18 cellular contexts compared by ENCODE assay signal in the genomic region with DNA sequence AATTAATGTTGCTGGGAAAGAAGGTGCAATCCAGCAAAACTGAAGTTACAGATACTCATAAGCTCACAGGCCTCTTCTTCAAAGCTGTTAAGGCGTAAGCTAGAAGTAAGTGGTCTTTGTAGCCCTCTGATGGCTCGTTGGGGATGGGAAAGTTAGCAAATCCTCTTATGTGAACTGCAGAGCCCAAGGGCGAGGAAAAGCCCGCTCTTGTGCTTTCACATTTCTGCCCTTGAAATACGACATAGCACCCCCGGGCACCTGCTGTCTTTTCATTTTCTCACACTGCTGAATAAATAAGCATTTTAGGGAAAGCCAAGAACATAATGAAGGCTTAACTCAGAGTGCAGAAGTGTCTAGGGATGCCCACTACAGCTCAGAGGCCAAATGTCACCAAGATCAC.
DNase-seq lines count a peak whose midpoint lies in the region; ATAC-seq, FAIRE-seq and TF ChIP-seq lines count a peak whose summit lies in the region.
"Had no signal": no experiment of that assay in that cellular context is flagged by ENCODE, and none has a peak within 500 bp of the region (broad histone marks: within the 10 kb centered on the region; RNA-seq: fewer than 3 reads in every experiment).

No MANE protein-coding gene starts in this region.

- H2AFZ ChIP-seq in GM23338 (0 out of 2 replicates have a peak overlapping the region, but pooled peaks have one; percentile 6), OCI-LY1 (ENCODE audit: low read length) (no peak overlapping the region), H1 (ENCODE audit: low read length) (0 out of 2 replicates have a peak overlapping the region, but pooled peaks have one; percentile 45), MM.1S (ENCODE audit: low read length) (no peak overlapping the region), OCI-LY7 (ENCODE audit: low read length) (no peak overlapping the region)

- no peak for DNase-seq in GM23338 (ENCODE audit: low spot score)
- no peak for DNase-seq in H1 (ENCODE audit: low read depth in 1 of 2, low spot score in 2 of 2)
- no peak for DNase-seq in MM.1S
- DNase-seq in activated naive CD8-positive, alpha-beta T cell treated with anti-CD3 and anti-CD28 coated beads for 36 hours, result no peak
- no peak for DNase-seq in germinal center (ENCODE audit: low spot score)
- DNase-seq in OCI-LY7 (ENCODE audit: low spot score), result no peak
- DNase-seq: BE2C; Caco-2; CD8-positive, alpha-beta T cell; DMS53; GF-D8; IMR-90 had no signal

- no peak overlapping the region for H3K4me3 Mint-ChIP-seq in GM23338
- H3K4me3 Mint-ChIP-seq in activated naive CD8-positive, alpha-beta T cell treated with anti-CD3 and anti-CD28 coated beads for 36 hours, result no peak overlapping the region
- H3K4me3 Mint-ChIP-seq: CD14-positive monocyte; CD8-positive, alpha-beta T cell had no signal

- FAIRE-seq in A204.1 (lab: Jason Lieb, UNC) (peak; percentile 65), H1 (lab: Jason Lieb, UNC) (no peak)
- FAIRE-seq: A549, H54 had no signal

- H3K79me2 ChIP-seq in GM23338 (replicated peaks; ENCODE audit: insufficient read depth), result no peaks in the 10 kb centered on the region
- H3K79me2 ChIP-seq in OCI-LY1 (ENCODE audit: insufficient read depth, low read length), result no peaks in the 10 kb centered on the region
- H3K79me2 ChIP-seq in H1 (ENCODE audit: control insufficient read depth in 1 of 2, insufficient read depth in 2 of 2, low read length in 2 of 2), result no peaks in the 10 kb centered on the region
- no peaks in the 10 kb centered on the region for H3K79me2 ChIP-seq in MM.1S (ENCODE audit: low read length)
- no peaks in the 10 kb centered on the region for H3K79me2 ChIP-seq in OCI-LY7 (ENCODE audit: insufficient read depth, low read depth, low read length)

- H3K9me3 Mint-ChIP-seq in GM23338, result peaks cover 18% of the 10 kb centered on the region
- peaks cover 5% of the 10 kb centered on the region for H3K9me3 Mint-ChIP-seq in activated naive CD8-positive, alpha-beta T cell treated with anti-CD3 and anti-CD28 coated beads for 36 hours

- no peak overlapping the region for H3K14ac ChIP-seq in H1 (ENCODE audit: insufficient read length)

- H3K27ac Mint-ChIP-seq in GM23338, result no peak overlapping the region
- no peak overlapping the region for H3K27ac Mint-ChIP-seq in activated naive CD8-positive, alpha-beta T cell treated with anti-CD3 and anti-CD28 coated beads for 36 hours
- H3K27ac Mint-ChIP-seq: CD14-positive monocyte; CD8-positive, alpha-beta T cell had no signal

- H3K79me1 ChIP-seq in H1 (ENCODE audit: low read depth, low read length), result no peaks in the 10 kb centered on the region

- H2AK5ac ChIP-seq in H1 (ENCODE audit: low read depth, low read length), result no peak overlapping the region

- no peak for ATAC-seq in GM23338
- ATAC-seq: A549; CD8-positive, alpha-beta T cell; HCT116 had no signal

- CTCF ChIA-PET in H1 (lab: Charles Lee; ENCODE audit: partially characterized antibody) (interaction anchor here (1.2 kb wide), 1 partner anchor 244 kb away, joined by 3 read pairs; no protein-coding TSS in a partner anchor), OCI-LY7 (lab: Charles Lee; ENCODE audit: unreplicated experiment) (no interaction called here)

- H4K5ac ChIP-seq in H1 (ENCODE audit: insufficient read length, low read depth, low read length), result no peak overlapping the region

- H3F3A ChIP-seq in GM23338 (replicated peaks; ENCODE audit: low read depth), result no peaks in the 10 kb centered on the region
- no peaks in the 10 kb centered on the region for H3F3A ChIP-seq in OCI-LY1 (ENCODE audit: insufficient read depth, low read length)
- no peaks in the 10 kb centered on the region; the same call in 1 of the 2 replicates for H3F3A ChIP-seq in MM.1S (ENCODE audit: insufficient read depth, low read length)

- no peak overlapping the region for H2BK15ac ChIP-seq in H1 (ENCODE audit: low read length)

- no peak overlapping the region for H3K23ac ChIP-seq in H1 (ENCODE audit: insufficient read length)

- H2BK20ac ChIP-seq in H1 (ENCODE audit: low read length), result no peak overlapping the region

- no peak for TF ChIP-seq EP300 in H1 (IDR thresholded peaks at IDR 0.05; ENCODE audit: borderline replicate concordance in 1 of 2, low read depth in 2 of 2, low read length in 2 of 2)

- no peak overlapping the region for H4K91ac ChIP-seq in H1 (replicated peaks; ENCODE audit: insufficient read length, low read length)

- TF ChIP-seq CTCF in GM23338 (conservative IDR thresholded peaks at IDR 0.05; ENCODE audit: low read depth in 2 of 2) (peak in 1 of 2 experiments; percentile 24; a peak in 2 of 4 replicates), OCI-LY1 (IDR thresholded peaks at IDR 0.05; ENCODE audit: low read length) (no peak), H1 (IDR thresholded peaks at IDR 0.05; ENCODE audit: control extremely low read depth in 1 of 3, insufficient read depth in 1 of 3, low read depth in 1 of 3, low read length in 3 of 3) (no peak), MM.1S (IDR thresholded peaks at IDR 0.05; ENCODE audit: low read length) (no peak), OCI-LY7 (conservative IDR thresholded peaks at IDR 0.05; ENCODE audit: low read length) (no peak)

- no peak overlapping the region for H2BK120ac ChIP-seq in H1 (replicated peaks; ENCODE audit: low read depth, low read length)

- POLR2A ChIA-PET in H1 (lab: Charles Lee; ENCODE audit: partially characterized antibody), result no interaction called here
- POLR2A ChIA-PET in OCI-LY7 (lab: Charles Lee), result interaction anchor here (0.6 to 1.1 kb wide), 3 partner anchors 33 to 405 kb away, joined by 3 read pairs; no protein-coding TSS in a partner anchor

- H3K56ac ChIP-seq in H1 (replicated peaks; ENCODE audit: insufficient read length, low read depth, low read length), result no peak overlapping the region

- no peak overlapping the region for H4K8ac ChIP-seq in H1 (ENCODE audit: extremely low read depth, insufficient read depth, low read length)

- H4K20me1 ChIP-seq in GM23338 (replicated peaks; ENCODE audit: insufficient read depth) (no peaks in the 10 kb centered on the region), OCI-LY1 (ENCODE audit: insufficient read depth, low read length) (no peaks in the 10 kb centered on the region), H1 (replicated peaks in 1 of 2; ENCODE audit: control insufficient read depth in 1 of 2, insufficient read depth in 2 of 2, low read length in 2 of 2) (no peaks in the 10 kb centered on the region), MM.1S (ENCODE audit: insufficient read depth, low read length) (no peaks in the 10 kb centered on the region), OCI-LY7 (ENCODE audit: insufficient read depth, low read length) (no peaks in the 10 kb centered on the region)

- H3K4me1 ChIP-seq in GM23338 (ENCODE audit: insufficient read depth) (peaks cover 11% of the 10 kb centered on the region; the same call in 1 of the 2 replicates), OCI-LY1 (ENCODE audit: insufficient read depth, low read length, severe bottlenecking) (peaks cover 37% of the 10 kb centered on the region), H1 (replicated peaks in 1 of 4; ENCODE audit: control insufficient read depth in 3 of 4, insufficient read depth in 4 of 4, low read length in 3 of 4) (peaks cover 0 to 4% (median 2%) of the 10 kb centered on the region in 4 experiments; a peak in 2 of 7 replicates), MM.1S (ENCODE audit: low read length) (no peaks in the 10 kb centered on the region), OCI-LY7 (ENCODE audit: insufficient read depth, low read length, poor library complexity, severe bottlenecking) (peaks cover 22% of the 10 kb centered on the region)
- H3K4me1 ChIP-seq: A549, BE2C had no signal

- H3K9ac ChIP-seq in OCI-LY1 (ENCODE audit: low read length) (no peak overlapping the region), H1 (replicated peaks in 1 of 4; ENCODE audit: extremely low read depth in 1 of 4, low read depth in 3 of 4, low read length in 3 of 4) (no peak overlapping the region), MM.1S (ENCODE audit: low read length) (no peak overlapping the region)

- no peak for TF ChIP-seq POLR2A in H1 (IDR thresholded peaks at IDR 0.05; ENCODE audit: control extremely low read depth in 1 of 2, low read depth in 2 of 2, low read length in 2 of 2)

- WGBS in H1 (ENCODE audit: extremely low coverage in 1 of 2, insufficient coverage in 1 of 2, insufficient read length in 1 of 2, insufficient replicate concordance in 2 of 2, low coverage in 1 of 2, low lambda C conversion rate in 2 of 2, missing lambda C conversion rate in 1 of 2), 2 experiments, result 77% methylated on average over 6 of the region's 6 CpGs; no CpG with 5 or more reads in 1 of the 2 experiments

- intact Hi-C loops in OCI-LY7 (cut with micrococcal nuclease; ENCODE audit: unreplicated experiment), result loop anchor here (5.0 to 10.0 kb wide), 2 partner anchors 310 to 413 kb away; a partner anchor contains a TSS

- BruUV-seq in OCI-LY7 (replicated peaks; lab: Mats Ljungman, UMichigan), result no TSS peak

- no peak overlapping the region for H3K27ac ChIP-seq in GM23338 (ENCODE audit: low read depth)
- peak overlapping the region; percentile 8 for H3K27ac ChIP-seq in OCI-LY1 (ENCODE audit: low read depth, low read length, poor library complexity, severe bottlenecking)
- no peak overlapping the region for H3K27ac ChIP-seq in H1 (ENCODE audit: low read depth, low read length)
- no peak overlapping the region for H3K27ac ChIP-seq in MM.1S (ENCODE audit: low read length)
- no peak overlapping the region for H3K27ac ChIP-seq in OCI-LY7 (ENCODE audit: low read depth, low read length, poor library complexity, severe bottlenecking)
- H3K27ac ChIP-seq: A549 had no signal

- H3K18ac ChIP-seq in H1 (ENCODE audit: extremely low read depth, low read length), result no peak overlapping the region

- H2BK12ac ChIP-seq in H1 (ENCODE audit: low read depth, low read length), result peak overlapping the region; percentile 31; the same call in 1 of the 2 replicates

- H3K27me3 Mint-ChIP-seq in GM23338 (ENCODE audit: insufficient read depth, low read depth, poor library complexity), result peaks cover 5% of the 10 kb centered on the region
- H3K27me3 Mint-ChIP-seq in activated naive CD8-positive, alpha-beta T cell treated with anti-CD3 and anti-CD28 coated beads for 36 hours, result peaks cover 11% of the 10 kb centered on the region

- H3K27me3 ChIP-seq in GM23338 (ENCODE audit: insufficient read depth) (no peaks in the 10 kb centered on the region), OCI-LY1 (ENCODE audit: insufficient read depth, low read length) (no peaks in the 10 kb centered on the region), H1 (replicated peaks in 1 of 4; ENCODE audit: control insufficient read depth in 3 of 4, extremely low read depth in 1 of 4, insufficient read depth in 3 of 4, low read length in 3 of 4) (no peaks in the 10 kb centered on the region), MM.1S (replicated peaks; ENCODE audit: insufficient read depth, low read length) (no peaks in the 10 kb centered on the region)
- H3K27me3 ChIP-seq: BE2C had no signal

- no peaks in the 10 kb centered on the region for H3K23me2 ChIP-seq in H1 (ENCODE audit: low read depth, low read length)

- no peak overlapping the region for H3K4me3 ChIP-seq in GM23338
- no peak overlapping the region for H3K4me3 ChIP-seq in OCI-LY1 (ENCODE audit: low read depth, low read length, poor library complexity, severe bottlenecking)
- H3K4me3 ChIP-seq in H1 (ENCODE audit: extremely low read depth in 1 of 4, insufficient read depth in 2 of 4, low read depth in 3 of 4, low read length in 4 of 4), result no peak overlapping the region
- H3K4me3 ChIP-seq in MM.1S (ENCODE audit: low read length), result no peak overlapping the region
- H3K4me3 ChIP-seq in OCI-LY7 (ENCODE audit: low read depth, low read length, poor library complexity, severe bottlenecking), result no peak overlapping the region
- H3K4me3 ChIP-seq: A549 had no signal

- no peak overlapping the region for H3K4me2 ChIP-seq in GM23338
- no peak overlapping the region for H3K4me2 ChIP-seq in OCI-LY1 (ENCODE audit: low read length)
- no peak overlapping the region for H3K4me2 ChIP-seq in H1 (ENCODE audit: insufficient read depth in 1 of 2, low read depth in 2 of 2, low read length in 2 of 2)
- no peak overlapping the region for H3K4me2 ChIP-seq in MM.1S (ENCODE audit: low read depth, low read length)
- no peak overlapping the region for H3K4me2 ChIP-seq in OCI-LY7 (ENCODE audit: low read length)
- H3K4me2 ChIP-seq: A549 had no signal

- H2BK5ac ChIP-seq in H1 (ENCODE audit: low read depth, low read length), result no peak overlapping the region

- H3K36me3 Mint-ChIP-seq in GM23338 (ENCODE audit: low read depth), result peaks cover 12% of the 10 kb centered on the region
- H3K36me3 Mint-ChIP-seq in activated naive CD8-positive, alpha-beta T cell treated with anti-CD3 and anti-CD28 coated beads for 36 hours, result no peaks in the 10 kb centered on the region
- H3K36me3 Mint-ChIP-seq: CD14-positive monocyte; CD8-positive, alpha-beta T cell had no signal

- no peak overlapping the region for H3K4ac ChIP-seq in H1 (replicated peaks; ENCODE audit: insufficient read length, low read depth, low read length)

- H3K36me3 ChIP-seq in GM23338 (ENCODE audit: insufficient read depth) (no peaks in the 10 kb centered on the region), OCI-LY1 (ENCODE audit: insufficient read depth, low read length) (no peaks in the 10 kb centered on the region; the same call in 1 of the 2 replicates), H1 (ENCODE audit: control insufficient read depth in 2 of 4, insufficient read depth in 4 of 4, low read length in 3 of 4) (no peaks in the 10 kb centered on the region), MM.1S (replicated peaks; ENCODE audit: insufficient read depth, low read length) (no peaks in the 10 kb centered on the region), OCI-LY7 (ENCODE audit: insufficient read depth, low read length) (no peaks in the 10 kb centered on the region; the same call in 1 of the 2 replicates)
- H3K36me3 ChIP-seq: BE2C had no signal

- 0 out of 2 replicates have a peak, but pooled peaks cover 2% of the 10 kb centered on the region for H3K9me3 ChIP-seq in OCI-LY1 (ENCODE audit: low read length)
- H3K9me3 ChIP-seq in H1 (ENCODE audit: insufficient read depth in 2 of 2, low read depth in 1 of 2, low read length in 1 of 2), result peaks cover 0 to 5% of the 10 kb centered on the region in 2 experiments; a peak in 2 of 4 replicates
- no peaks in the 10 kb centered on the region for H3K9me3 ChIP-seq in MM.1S (replicated peaks; ENCODE audit: insufficient read depth, low read length)
- peaks cover 22% of the 10 kb centered on the region for H3K9me3 ChIP-seq in OCI-LY7 (ENCODE audit: low read length)
- H3K9me3 ChIP-seq: BE2C, Caco-2 had no signal

- no peak for TF ChIP-seq RAD21 in H1 (IDR thresholded peaks at IDR 0.05 in 1 of 2, conservative IDR thresholded peaks at IDR 0.05 in 1 of 2; ENCODE audit: low read depth in 2 of 2, low read length in 2 of 2)

- peaks cover 11% of the 10 kb centered on the region for H3K4me1 Mint-ChIP-seq in GM23338
- H3K4me1 Mint-ChIP-seq in activated naive CD8-positive, alpha-beta T cell treated with anti-CD3 and anti-CD28 coated beads for 36 hours, result peaks cover 6% of the 10 kb centered on the region

- H3K9me2 ChIP-seq in GM23338 (ENCODE audit: insufficient read depth) (no peaks in the 10 kb centered on the region), OCI-LY1 (ENCODE audit: low read depth, low read length) (no peaks in the 10 kb centered on the region), MM.1S (replicated peaks; ENCODE audit: insufficient read depth, low read length) (no peaks in the 10 kb centered on the region), OCI-LY7 (ENCODE audit: insufficient read depth, low read length) (no peaks in the 10 kb centered on the region)

Comparison
In these comparisons a context has a peak if more than half of its experiments do, and no peak if none do; other contexts are left out.
1. H2AFZ ChIP-seq: peak in GM23338 (single experiment) and H1 (single experiment); none in OCI-LY1 (single experiment), MM.1S (single experiment) and OCI-LY7 (single experiment).